ENCODE assay signal across 6 cellular contexts in the genomic region with DNA sequence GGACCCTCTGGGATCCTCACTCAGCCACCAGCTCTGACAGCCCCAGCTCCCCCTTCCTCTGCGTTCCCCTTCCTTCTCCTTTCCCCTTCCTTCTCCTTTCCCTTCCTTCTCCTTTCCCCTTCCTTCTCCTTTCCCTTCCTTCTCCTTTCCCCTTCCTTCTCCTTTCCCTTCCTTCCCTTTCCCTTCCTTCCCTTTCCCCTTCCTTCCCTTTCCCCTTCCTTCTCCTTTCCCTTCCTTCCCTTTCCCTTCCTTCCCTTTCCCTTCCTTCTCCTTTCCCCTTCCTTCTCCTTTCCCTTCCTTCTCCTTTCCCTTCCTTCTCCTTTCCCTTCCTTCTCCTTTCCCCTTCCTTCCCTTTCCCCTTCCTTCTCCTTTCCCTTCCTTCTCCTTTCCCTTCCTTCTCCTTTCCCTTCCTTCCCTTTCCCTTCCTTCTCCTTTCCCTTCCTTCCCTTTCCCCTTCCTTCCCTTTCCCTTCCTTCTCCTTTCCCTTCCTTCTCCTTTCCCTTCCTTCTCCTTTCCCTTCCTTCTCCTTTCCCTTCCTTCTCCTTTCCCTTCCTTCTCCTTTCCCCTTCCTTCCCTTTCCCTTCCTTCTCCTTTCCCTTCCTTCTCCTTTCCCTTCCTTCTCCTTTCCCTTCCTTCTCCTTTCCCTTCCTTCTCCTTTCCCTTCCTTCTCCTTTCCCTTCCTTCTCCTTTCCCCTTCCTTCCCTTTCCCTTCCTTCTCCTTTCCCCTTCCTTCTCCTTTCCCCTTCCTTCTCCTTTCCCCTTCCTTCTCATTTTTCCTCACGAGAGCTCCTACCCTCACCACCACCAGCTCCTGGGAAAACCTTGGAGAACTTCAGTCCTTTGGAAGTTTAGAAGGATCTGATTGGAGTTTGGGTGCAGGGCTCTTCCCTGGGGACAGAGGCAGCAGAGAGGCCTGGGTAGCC. TPM values are rescaled to one million over a fixed set of nuclear protein-coding genes. Genes with fewer than 3 reads are reported as not detected.
"Had no signal": no experiment of that assay in that cellular context is flagged by ENCODE, and none has a peak within 500 bp of the region (broad histone marks: within the 10 kb centered on the region; RNA-seq: fewer than 3 reads in every experiment).

No MANE protein-coding gene starts in this region.

RNA-seq across cellular contexts. Expression of a gene that starts 21.3 kb away (rescaled TPM):
- total RNA-seq: mammary epithelial cell; mononuclear cell; naive thymus-derived CD4-positive, alpha-beta T cell; sigmoid colon; thoracic aorta had no signal
- polyA plus RNA-seq: mammary epithelial cell; naive thymus-derived CD4-positive, alpha-beta T cell had no signal

RNA-seq across cellular contexts. Expression of a gene that starts 59.2 kb away (rescaled TPM):
- total RNA-seq: right atrium auricular region, thoracic aorta had no signal
- polyA plus RNA-seq: naive thymus-derived CD4-positive, alpha-beta T cell had no signal
